25 cellular contexts compared by ENCODE assay signal in genomic region chr9:134647359-134648115, GRCh38. TPM values are rescaled to one million over a fixed set of nuclear protein-coding genes. Genes with fewer than 3 reads are reported as not detected.
DNase-seq lines count a peak whose midpoint lies in the region; TF ChIP-seq lines count a peak whose summit lies in the region.
"Had no signal": no experiment of that assay in that cellular context is flagged by ENCODE, and none has a peak within 500 bp of the region (broad histone marks: within the 10 kb centered on the region; RNA-seq: fewer than 3 reads in every experiment).

No MANE protein-coding gene starts in this region.

- H3K4me2 ChIP-seq in trophoblast cell (ENCODE audit: low read length), result no peak overlapping the region

- no peak overlapping the region for H3K14ac ChIP-seq in trophoblast cell (ENCODE audit: low read length)

- WGBS in trophoblast cell (ENCODE audit: extremely low coverage, insufficient coverage, insufficient read length), result no CpG with 5 or more reads among the region's 34 CpGs

- H3K27me3 Mint-ChIP-seq in activated T-cell treated with anti-CD3 and anti-CD28 coated beads, Interleukin-2, amount 50 U/mL, for 24 hours, result peaks cover 15% of the 10 kb centered on the region

- H3K79me2 ChIP-seq in trophoblast cell (ENCODE audit: control insufficient read depth, insufficient read depth, low read length, poor library complexity), result peaks cover 42% of the 10 kb centered on the region

- no peak overlapping the region for H2AK5ac ChIP-seq in trophoblast cell (ENCODE audit: low read length)

- CTCF ChIA-PET in RWPE1 (lab: Yijun Ruan, JAX), result interaction anchor here (0.6 to 0.7 kb wide), 3 partner anchors 204 to 338 kb away, joined by 3 to 6 read pairs (median 3); no protein-coding TSS in a partner anchor

- no peak overlapping the region for H2BK5ac ChIP-seq in trophoblast cell (ENCODE audit: low read depth, low read length, poor library complexity)

- no peak overlapping the region for H2BK120ac ChIP-seq in trophoblast cell (ENCODE audit: insufficient read depth, low read length, poor library complexity)

- H3K27ac Mint-ChIP-seq in activated T-cell treated with anti-CD3 and anti-CD28 coated beads, Interleukin-2, amount 50 U/mL, for 24 hours, result no peak overlapping the region
- H3K27ac Mint-ChIP-seq: activated CD8-positive, alpha-beta T cell treated with anti-CD3 and anti-CD28 coated beads, Interleukin-2, amount 10 ng/mL, durations not matched to agents 7 days and 5 days; activated naive CD4-positive, alpha-beta T cell treated with anti-CD3 and anti-CD28 coated beads, Interleukin-2, amount 50 U/mL, for 72 hours; immature natural killer cell; naive thymus-derived CD8-positive, alpha-beta T cell; T-helper 1 cell treated with Interleukin-12 subunit alpha and Interleukin-12 subunit beta and Interleukin-4 antibody, amounts not matched to agents 30 μg/mL and 1 μg/mL, for 36 hours had no signal

- H3K36me3 Mint-ChIP-seq in activated T-cell treated with anti-CD3 and anti-CD28 coated beads, Interleukin-2, amount 50 U/mL, for 24 hours (ENCODE audit: low read depth), result no peaks in the 10 kb centered on the region
- H3K36me3 Mint-ChIP-seq: activated naive CD4-positive, alpha-beta T cell treated with anti-CD3 and anti-CD28 coated beads, Interleukin-2, amount 50 U/mL, for 72 hours; CD4-positive, alpha-beta memory T cell; immature natural killer cell; naive thymus-derived CD8-positive, alpha-beta T cell had no signal

- H3K4me3 ChIP-seq in AG09309 (ENCODE audit: control insufficient read depth, low read depth, low read length) (peak overlapping the region; percentile 2), trophoblast cell (ENCODE audit: low read depth, low read length) (peak overlapping the region; percentile 10)
- H3K4me3 ChIP-seq: dorsolateral prefrontal cortex, lower lobe of right lung, thyroid gland had no signal

- peaks cover 13% of the 10 kb centered on the region for H3K79me1 ChIP-seq in trophoblast cell (ENCODE audit: low read length)

- DNase-seq in AG09309 (ENCODE audit: low read depth), result no peak
- no peak for DNase-seq in RWPE1 (ENCODE audit: low spot score)
- DNase-seq in fibroblast of peridontal ligament (ENCODE audit: extremely low read depth), result peak; percentile 36
- no peak for DNase-seq in trophoblast cell
- DNase-seq in NCI-H748 treated with DMSO at 0.1 percent for 48 hours (lab: John Stamatoyannopoulos, UW), result no peak
- DNase-seq in inferior parietal cortex (ENCODE audit: extremely low spot score), result no peak
- no peak for DNase-seq in activated T-cell treated with anti-CD3 and anti-CD28 coated beads, Interleukin-2, amount 50 U/mL, for 24 hours
- no peak for DNase-seq in stimulated activated naive CD4-positive, alpha-beta T cell (lab: John Stamatoyannopoulos, UW)
- DNase-seq: activated CD8-positive, alpha-beta T cell treated with anti-CD3 and anti-CD28 coated beads, Interleukin-2, amount 10 ng/mL, durations not matched to agents 7 days and 5 days; activated T-cell treated with anti-CD3 and anti-CD28 coated beads, Interleukin-2, amount 50 U/mL, for 48 hours; CD4-positive, alpha-beta memory T cell; DND-41; dorsolateral prefrontal cortex; erythroblast; GOT3; head of caudate nucleus; immature natural killer cell; lower lobe of right lung; NCI-H187 treated with DMSO at 0.1 percent for 48 hours; SHP77 treated with DMSO at 0.1 percent for 48 hours; stimulated activated CD4-positive, alpha-beta T cell treated with anti-CD3 and anti-CD28 coated beads, Interleukin-12 subunit alpha, Interleukin-12 subunit beta, amount 100 ng/mL, for 4 hours; thyroid gland had no signal

- H3K4me1 Mint-ChIP-seq in activated T-cell treated with anti-CD3 and anti-CD28 coated beads, Interleukin-2, amount 50 U/mL, for 24 hours (ENCODE audit: low read depth), result peaks cover 6% of the 10 kb centered on the region
- H3K4me1 Mint-ChIP-seq: immature natural killer cell had no signal

- H3K4me1 ChIP-seq in trophoblast cell (ENCODE audit: control insufficient read depth in 1 of 2, insufficient read depth in 2 of 2, low read length in 2 of 2), result peaks cover 22 to 41% of the 10 kb centered on the region in 2 experiments

- TF ChIP-seq CTCF in AG09309 (IDR thresholded peaks at IDR 0.05; ENCODE audit: control insufficient read depth, insufficient read depth, low read depth, low read length, missing control alignments) (no peak), RWPE1 (conservative IDR thresholded peaks at IDR 0.05; ENCODE audit: low read depth) (no peak)

- H3K9ac ChIP-seq in trophoblast cell (ENCODE audit: low read length), result no peak overlapping the region

- POLR2A ChIA-PET in RWPE1 (lab: Yijun Ruan, JAX; ENCODE audit: low non-redundant PET), result no interaction called here

- peaks cover 3% of the 10 kb centered on the region for H3K9me3 ChIP-seq in trophoblast cell (ENCODE audit: insufficient read depth, low read depth, low read length)
- H3K9me3 ChIP-seq: lower lobe of right lung, thyroid gland had no signal

- peak overlapping the region; percentile 25 for H3K4ac ChIP-seq in trophoblast cell (ENCODE audit: low read depth, low read length)

- no peaks in the 10 kb centered on the region for H3K9me3 Mint-ChIP-seq in activated T-cell treated with anti-CD3 and anti-CD28 coated beads, Interleukin-2, amount 50 U/mL, for 24 hours
- H3K9me3 Mint-ChIP-seq: activated naive CD4-positive, alpha-beta T cell treated with anti-CD3 and anti-CD28 coated beads, Interleukin-2, amount 50 U/mL, for 72 hours; CD4-positive, alpha-beta memory T cell; immature natural killer cell; naive thymus-derived CD8-positive, alpha-beta T cell; T-helper 1 cell treated with Interleukin-12 subunit alpha and Interleukin-12 subunit beta and Interleukin-4 antibody, amounts not matched to agents 30 μg/mL and 1 μg/mL, for 36 hours had no signal

- no peaks in the 10 kb centered on the region for H3K27me3 ChIP-seq in trophoblast cell (ENCODE audit: insufficient read depth, low read length)
- H3K27me3 ChIP-seq: thyroid gland had no signal

- H3K36me3 ChIP-seq in trophoblast cell (ENCODE audit: control insufficient read depth in 1 of 2, insufficient read depth in 2 of 2, low read length in 2 of 2), result peaks cover 60 to 67% of the 10 kb centered on the region in 2 experiments
- H3K36me3 ChIP-seq: lower lobe of right lung, thyroid gland had no signal

- no peak overlapping the region for H4K12ac ChIP-seq in trophoblast cell (ENCODE audit: low read depth, low read length)

- H3K27ac ChIP-seq in RWPE1 (peak overlapping the region; percentile 97), trophoblast cell (ENCODE audit: low read depth, low read length) (no peak overlapping the region)
- H3K27ac ChIP-seq: dorsolateral prefrontal cortex, lower lobe of right lung, thyroid gland had no signal

- H3K23ac ChIP-seq in trophoblast cell (ENCODE audit: low read length), result peak overlapping the region; percentile 15

- no peak overlapping the region for H4K8ac ChIP-seq in trophoblast cell (ENCODE audit: low read depth, low read length)

- no peak overlapping the region for H2AFZ ChIP-seq in trophoblast cell (ENCODE audit: insufficient read depth, low read length, poor library complexity)

- H4K91ac ChIP-seq in trophoblast cell (ENCODE audit: low read depth, low read length), result no peak overlapping the region

- H3K4me3 Mint-ChIP-seq in activated T-cell treated with anti-CD3 and anti-CD28 coated beads, Interleukin-2, amount 50 U/mL, for 24 hours, result no peak overlapping the region
- H3K4me3 Mint-ChIP-seq: activated CD8-positive, alpha-beta T cell treated with anti-CD3 and anti-CD28 coated beads, Interleukin-2, amount 10 ng/mL, durations not matched to agents 7 days and 5 days; CD4-positive, alpha-beta memory T cell; immature natural killer cell; naive thymus-derived CD8-positive, alpha-beta T cell; T-helper 1 cell treated with Interleukin-12 subunit alpha and Interleukin-12 subunit beta and Interleukin-4 antibody, amounts not matched to agents 30 μg/mL and 1 μg/mL, for 36 hours had no signal

- H3K18ac ChIP-seq in trophoblast cell (ENCODE audit: low read length), result peak overlapping the region; percentile 12

- H2BK12ac ChIP-seq in trophoblast cell (ENCODE audit: low read length), result no peak overlapping the region

RNA-seq across cellular contexts. Expression of gene COL5A1, which starts 5.9 kb away (rescaled TPM):
- 431 and 476 TPM in 2 replicates for polyA plus RNA-seq in trophoblast cell (2013)
- polyA plus RNA-seq: immature natural killer cell; naive thymus-derived CD8-positive, alpha-beta T cell had no signal
